In genomic region chr6:100622907-100623692, GRCh38 we compare ENCODE assay signal across 20 cellular contexts.
DNase-seq lines count a peak whose midpoint lies in the region; ATAC-seq and TF ChIP-seq lines count a peak whose summit lies in the region.
"Had no signal": no experiment of that assay in that cellular context is flagged by ENCODE, and none has a peak within 500 bp of the region (broad histone marks: within the 10 kb centered on the region; RNA-seq: fewer than 3 reads in every experiment).

No MANE protein-coding gene starts in this region.

- DNase-seq in ELR (ENCODE audit: low read depth) (peak; percentile 80), MV-4-11 (lab: John Stamatoyannopoulos, UW) (peak; percentile 64), epithelial cell of esophagus (ENCODE audit: low read depth) (peak; percentile 31), pons (ENCODE audit: low spot score) (peak; percentile 44), mucosa of descending colon (no peak), NCI-H1105 (lab: John Stamatoyannopoulos, UW) (no peak), occipital lobe (lab: John Stamatoyannopoulos, UW) (no peak)
- DNase-seq: activated CD4-positive, alpha-beta T cell treated with anti-CD3 and anti-CD28 coated beads for 36 hours; activated naive CD4-positive, alpha-beta T cell treated with anti-CD3 and anti-CD28 coated beads, Interleukin-2, amount 10 ng/mL, durations not matched to agents 7 days and 5 days; caudate nucleus; CD8-positive, alpha-beta memory T cell; hippocampal formation; NCI-H1048; pancreas; SJCRH30; spleen; trophoblast cell had no signal

- H3K36me3 ChIP-seq in gastroesophageal sphincter = peaks cover 0 to 58% of the 10 kb centered on the region in 2 donors
- H3K36me3 ChIP-seq in mucosa of descending colon (ENCODE audit: low read depth) = peaks cover 5% of the 10 kb centered on the region

- WGBS in gastroesophageal sphincter (ENCODE audit: low coverage in 1 of 2), 2 donors = 87 to 90% methylated on average over 2 of the region's 2 CpGs

- H3K4me3 ChIP-seq in epithelial cell of esophagus (ENCODE audit: low read length) (no peak overlapping the region), gastroesophageal sphincter (no peak overlapping the region), mucosa of descending colon (no peak overlapping the region)
- H3K4me3 ChIP-seq: GM12878, pancreas, SJCRH30, spleen had no signal

- H3K9me3 ChIP-seq in gastroesophageal sphincter = no peaks in the 10 kb centered on the region
- H3K9me3 ChIP-seq in mucosa of descending colon = no peaks in the 10 kb centered on the region
- H3K9me3 ChIP-seq: pancreas, SJCRH30 had no signal

- TF ChIP-seq EP300 in gastroesophageal sphincter (IDR thresholded peaks at IDR 0.05) = no peak

- no peak for TF ChIP-seq CTCF in epithelial cell of esophagus (IDR thresholded peaks at IDR 0.05; ENCODE audit: insufficient read depth, low read depth, low read length, missing control alignments)
- no peak for TF ChIP-seq CTCF in gastroesophageal sphincter (IDR thresholded peaks at IDR 0.05)
- TF ChIP-seq CTCF in mucosa of descending colon (IDR thresholded peaks at IDR 0.05) = no peak

- TF ChIP-seq POLR2A in gastroesophageal sphincter (IDR thresholded peaks at IDR 0.05) = no peak

- no peak for ATAC-seq in gastroesophageal sphincter
- ATAC-seq in mucosa of descending colon = no peak
- ATAC-seq: activated CD4-positive, alpha-beta T cell treated with anti-CD3 and anti-CD28 coated beads for 36 hours; GM12878; pancreas; stimulated activated memory B cell treated with anti-CD40 and anti-IgM and Interleukin-4, amounts not matched to agents 10 μg/mL and 1 μg/mL and 100 μg/mL, for 72 hours had no signal

- H3K27me3 ChIP-seq in gastroesophageal sphincter = no peaks in the 10 kb centered on the region
- H3K27me3 ChIP-seq: pancreas, SJCRH30, spleen had no signal

- intact Hi-C loops in mucosa of descending colon (cut with DNase I, micrococcal nuclease) = no loop called here

- H3K27ac ChIP-seq in gastroesophageal sphincter = no peak overlapping the region
- H3K27ac ChIP-seq: pancreas, SJCRH30, spleen had no signal

- H3K4me1 ChIP-seq in gastroesophageal sphincter = no peaks in the 10 kb centered on the region
- no peaks in the 10 kb centered on the region for H3K4me1 ChIP-seq in mucosa of descending colon (ENCODE audit: low read depth)
- H3K4me1 ChIP-seq: pancreas, SJCRH30, spleen had no signal

Comparison
In these comparisons a context has a peak if more than half of its experiments do, and no peak if none do; other contexts are left out.
1. DNase-seq: peak in ELR (single experiment), MV-4-11 (single experiment), epithelial cell of esophagus (single experiment) and pons (single experiment); none in mucosa of descending colon (0 of 3), NCI-H1105 (single experiment) and occipital lobe (single experiment).